Comparison of ENCODE assay signal across 1 cellular context in the genomic region with DNA sequence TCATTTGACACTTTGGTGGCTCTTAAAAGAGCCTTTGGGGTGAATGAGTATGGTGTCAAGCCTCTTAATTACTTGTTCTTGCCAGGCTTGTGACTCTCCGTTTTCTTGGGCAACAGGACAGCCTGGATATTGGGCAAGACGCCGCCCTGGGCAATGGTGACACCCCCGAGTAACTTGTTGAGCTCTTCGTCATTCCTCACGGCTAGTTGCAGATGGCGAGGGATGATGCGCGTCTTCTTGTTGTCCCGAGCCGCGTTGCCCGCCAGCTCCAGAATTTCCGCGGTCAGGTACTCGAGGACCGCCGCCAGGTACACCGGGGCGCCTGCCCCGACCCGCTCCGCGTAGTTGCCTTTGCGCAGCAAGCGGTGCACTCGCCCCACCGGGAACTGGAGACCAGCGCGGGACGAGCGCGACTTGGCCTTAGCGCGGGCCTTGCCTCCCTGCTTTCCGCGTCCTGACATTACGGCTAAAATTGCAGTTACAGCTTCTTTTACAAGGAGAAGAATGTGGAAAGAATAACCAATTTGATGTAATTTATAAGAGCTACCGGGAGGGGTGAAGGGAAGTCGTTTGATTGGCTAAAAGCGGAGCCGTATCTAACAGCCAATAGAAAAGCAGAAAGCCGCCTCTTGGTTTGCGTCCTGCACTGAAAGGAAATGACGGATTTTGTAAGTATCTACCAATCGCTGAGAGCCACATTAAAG.
TF ChIP-seq lines count a peak whose summit lies in the region.

No MANE protein-coding gene starts in this region.

TF ChIP-seq in endothelial cell of umbilical vein, 7 proteins besides CTCF, POLR2A, EP300 and RAD21:
- TF ChIP-seq GATA2 (IDR thresholded peaks at IDR 0.05; ENCODE audit: insufficient read depth, insufficient read length, low read depth, low read length): no peak
- peak; percentile 50 for TF ChIP-seq POLR2AphosphoS5 (IDR thresholded peaks at IDR 0.05; ENCODE audit: insufficient read depth, low read depth, low read length)
- TF ChIP-seq JUN (IDR thresholded peaks at IDR 0.05; ENCODE audit: borderline replicate concordance, insufficient read depth, insufficient read length, low read depth): peak; percentile 5
